Comparison of ENCODE assay signal across 19 cellular contexts in the genomic region with DNA sequence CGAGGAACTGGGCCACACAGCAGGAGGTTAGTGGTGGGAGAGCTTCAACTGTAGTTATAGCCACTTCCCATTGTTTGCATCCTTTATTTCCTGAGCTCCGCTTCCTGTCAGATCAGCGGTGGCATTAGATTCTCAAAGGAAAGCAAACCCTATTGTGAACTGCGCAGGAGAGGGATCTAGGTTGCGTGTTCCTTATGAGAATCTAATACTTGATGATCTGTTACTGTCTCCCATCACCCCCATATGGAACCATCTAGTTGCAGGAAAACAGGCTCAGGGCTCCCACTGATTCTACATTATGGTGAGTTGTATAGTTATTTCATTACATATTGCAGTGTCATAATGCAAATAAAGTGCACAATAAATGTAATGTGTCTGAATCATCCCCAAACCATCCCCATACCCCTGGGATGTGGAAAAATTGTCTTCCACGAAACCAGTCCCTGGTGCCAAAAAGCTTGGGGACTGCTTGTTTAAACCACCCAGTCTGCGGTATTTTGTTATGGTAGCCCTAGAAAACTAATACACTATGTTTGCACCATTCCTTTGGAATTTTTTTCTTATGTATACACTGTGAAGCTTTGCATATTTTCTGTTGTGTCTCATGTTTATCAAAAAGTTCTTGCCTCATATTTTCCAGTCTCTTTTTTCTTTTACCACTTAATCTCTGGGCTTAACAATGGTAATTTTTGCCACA.
DNase-seq lines count a peak whose midpoint lies in the region; ATAC-seq and TF ChIP-seq lines count a peak whose summit lies in the region.
"Had no signal": no experiment of that assay in that cellular context is flagged by ENCODE, and none has a peak within 500 bp of the region (broad histone marks: within the 10 kb centered on the region; RNA-seq: fewer than 3 reads in every experiment).

No MANE protein-coding gene starts in this region.

- H3K27me3 Mint-ChIP-seq in osteocyte (ENCODE audit: unreplicated experiment) = no peaks in the 10 kb centered on the region

- no peak for TF ChIP-seq CTCF in osteocyte (IDR thresholded peaks at IDR 0.05)

- no peaks in the 10 kb centered on the region for H3K9me3 ChIP-seq in SK-N-MC (ENCODE audit: low read depth, low read length)
- H3K9me3 ChIP-seq: uterus had no signal

- ATAC-seq in GM21786 (IDR thresholded peaks at IDR 0.05; ENCODE audit: unreplicated experiment) = no peak
- ATAC-seq: activated CD8-positive, alpha-beta T cell treated with anti-CD3 and anti-CD28 coated beads, Interleukin-2, amount 10 ng/mL, durations not matched to agents 7 days and 5 days; left lobe of liver; naive thymus-derived CD8-positive, alpha-beta T cell; right cardiac atrium; Right ventricle myocardium inferior had no signal

- H3K4me1 Mint-ChIP-seq in osteocyte (ENCODE audit: unreplicated experiment) = peaks cover 27% of the 10 kb centered on the region

- no peaks in the 10 kb centered on the region for H3K36me3 ChIP-seq in SK-N-MC (ENCODE audit: insufficient read depth, low read length)
- H3K36me3 ChIP-seq: uterus had no signal

- no peak overlapping the region for H3K4me3 ChIP-seq in SK-N-MC
- H3K4me3 ChIP-seq: uterus had no signal

- no peak overlapping the region for H3K9ac ChIP-seq in SK-N-MC (ENCODE audit: insufficient read length)
- H3K9ac ChIP-seq: KMS-11 had no signal

- H3K36me3 Mint-ChIP-seq in osteocyte (ENCODE audit: unreplicated experiment) = no peaks in the 10 kb centered on the region

- H3K27ac ChIP-seq in SK-N-MC = 0 out of 2 replicates have a peak overlapping the region, but pooled peaks have one; percentile 38
- H3K27ac ChIP-seq in epithelial cell of prostate = peak overlapping the region; percentile 36
- no peak overlapping the region for H3K27ac ChIP-seq in substantia nigra (ENCODE audit: low read depth, low read length, poor library complexity, severe bottlenecking)
- H3K27ac ChIP-seq: KMS-11, uterus had no signal

- H3K9me3 Mint-ChIP-seq in osteocyte (ENCODE audit: unreplicated experiment) = peaks cover 7% of the 10 kb centered on the region

- peak overlapping the region; percentile 91 for H3K27ac Mint-ChIP-seq in osteocyte (ENCODE audit: unreplicated experiment)
- H3K27ac Mint-ChIP-seq: activated CD8-positive, alpha-beta T cell treated with anti-CD3 and anti-CD28 coated beads, Interleukin-2, amount 10 ng/mL, durations not matched to agents 7 days and 5 days; activated T-helper 2 cell treated with anti-CD3 and anti-CD28 coated beads, Interferon-gamma antibody, Interleukin-2, Interleukin-4, amounts not matched to agents 10 μg/mL and 5 μg/mL and 100 μg/mL, durations not matched to agents 14 hours and 24 hours and 36 hours; naive thymus-derived CD8-positive, alpha-beta T cell had no signal

- DNase-seq in EL (peak; percentile 94), SK-N-MC (ENCODE audit: low read depth, low spot score) (no peak), epithelial cell of prostate (ENCODE audit: low read depth, low spot score) (peak; percentile 44), osteocyte (ENCODE audit: extremely low spot score, unreplicated experiment) (no peak), SIG-M5 (lab: John Stamatoyannopoulos, UW) (no peak), substantia nigra (lab: John Stamatoyannopoulos, UW) (no peak), SIG-M5 treated with dmso at 0.1 percent for 504 hours (lab: John Stamatoyannopoulos, UW; ENCODE audit: unreplicated experiment) (no peak)
- DNase-seq: activated CD8-positive, alpha-beta T cell treated with anti-CD3 and anti-CD28 coated beads, Interleukin-2, amount 10 ng/mL, durations not matched to agents 7 days and 5 days; hippocampal formation; naive thymus-derived CD8-positive, alpha-beta T cell; NCI-H526 treated with DMSO at 0.1 percent for 48 hours; right cardiac atrium; stimulated activated naive CD4-positive, alpha-beta T cell; uterus had no signal

- no peak overlapping the region for H3K4me3 Mint-ChIP-seq in osteocyte (ENCODE audit: unreplicated experiment)
- H3K4me3 Mint-ChIP-seq: activated CD8-positive, alpha-beta T cell treated with anti-CD3 and anti-CD28 coated beads, Interleukin-2, amount 10 ng/mL, durations not matched to agents 7 days and 5 days; naive thymus-derived CD8-positive, alpha-beta T cell had no signal

Comparison
In these comparisons a context has a peak if more than half of its experiments do, and no peak if none do; other contexts are left out.
1. DNase-seq: peak in EL (single experiment) and epithelial cell of prostate (single experiment); none in SK-N-MC (single experiment), osteocyte (single experiment), SIG-M5 (single experiment), substantia nigra (0 of 49) and SIG-M5 treated with dmso at 0.1 percent for 504 hours (single experiment).